22 cellular contexts compared by ENCODE assay signal in genomic region chr7:64879097-64879730, GRCh38. TPM values are rescaled to one million over a fixed set of nuclear protein-coding genes. Genes with fewer than 3 reads are reported as not detected.
DNase-seq lines count a peak whose midpoint lies in the region; ATAC-seq and TF ChIP-seq lines count a peak whose summit lies in the region.
"Had no signal": no experiment of that assay in that cellular context is flagged by ENCODE, and none has a peak within 500 bp of the region (broad histone marks: within the 10 kb centered on the region; RNA-seq: fewer than 3 reads in every experiment).

No MANE protein-coding gene starts in this region.

- no peak overlapping the region for H4K5ac ChIP-seq in H9 (ENCODE audit: insufficient read length, low read depth, low read length)

- H4K20me1 ChIP-seq in H9 (ENCODE audit: control insufficient read depth, insufficient read depth, insufficient read length) (no peaks in the 10 kb centered on the region), osteoblast (ENCODE audit: insufficient read depth, low read length) (no peaks in the 10 kb centered on the region)

- whole genome bisulfite sequencing in H9 (ENCODE audit: extremely low coverage, insufficient read length, low lambda C conversion rate) = no CpG with 5 or more reads among the region's 9 CpGs

- H3K36me3 Mint-ChIP-seq in H9 (ENCODE audit: insufficient read depth in 1 of 3, low read depth in 3 of 3) (peaks cover 6 to 8% (median 6%) of the 10 kb centered on the region in 3 experiments; a peak in 5 of 7 replicates), chondrocyte (ENCODE audit: low read depth) (no peaks in the 10 kb centered on the region)

- no peak overlapping the region for H3K27ac Mint-ChIP-seq in H9
- no peak overlapping the region for H3K27ac Mint-ChIP-seq in chondrocyte (ENCODE audit: unreplicated experiment)
- H3K27ac Mint-ChIP-seq: activated naive CD4-positive, alpha-beta T cell treated with anti-CD3 and anti-CD28 coated beads for 36 hours; B cell had no signal

- in situ Hi-C loops in gastrocnemius medialis (cut with MboI; ENCODE audit: low sequenced_read_pairs in 4 of 4) = no loop called here

- no peaks in the 10 kb centered on the region for H3K23me2 ChIP-seq in H9 (ENCODE audit: insufficient read length, low read depth, low read length, poor library complexity, severe bottlenecking)

- H3K4me1 Mint-ChIP-seq in H9 = 0 out of 4 replicates have a peak, but pooled peaks cover 0 to 3% of the 10 kb centered on the region in 2 experiments
- no peaks in the 10 kb centered on the region for H3K4me1 Mint-ChIP-seq in chondrocyte (ENCODE audit: low read depth)

- H3K27me3 Mint-ChIP-seq in H9 (ENCODE audit: low read depth) (peaks cover 56% of the 10 kb centered on the region), chondrocyte (ENCODE audit: low read depth) (no peaks in the 10 kb centered on the region)

- no peak overlapping the region for H3K14ac ChIP-seq in H9 (ENCODE audit: insufficient read depth, low read length)

- no peak overlapping the region for H3K4me2 ChIP-seq in H9 (ENCODE audit: insufficient read depth, insufficient read length, low read length)
- no peak overlapping the region for H3K4me2 ChIP-seq in osteoblast (ENCODE audit: insufficient read depth, low read length)

- no peak overlapping the region for H4K91ac ChIP-seq in H9 (ENCODE audit: insufficient read length, low read depth, low read length)

- peaks cover 73 to 83% of the 10 kb centered on the region in 2 experiments for H3K9me3 Mint-ChIP-seq in H9
- H3K9me3 Mint-ChIP-seq in chondrocyte (ENCODE audit: low read depth) = peaks cover 28% of the 10 kb centered on the region
- H3K9me3 Mint-ChIP-seq: activated naive CD4-positive, alpha-beta T cell treated with anti-CD3 and anti-CD28 coated beads for 36 hours had no signal

- DNase-seq in DMS53 (lab: John Stamatoyannopoulos, UW) (peak; percentile 65), DMS53 treated with DMSO at 0.1 percent for 48 hours (lab: John Stamatoyannopoulos, UW; ENCODE audit: unreplicated experiment) (no peak), H9 (peak; percentile 5), chondrocyte (ENCODE audit: low spot score) (peak; percentile 68), osteoblast (ENCODE audit: insufficient read length, low spot score, missing footprints) (peak; percentile 68), gastrocnemius medialis (no peak), cortex of kidney (lab: John Stamatoyannopoulos, UW) (no peak)
- DNase-seq: activated CD4-positive, alpha-beta T cell treated with anti-CD3 and anti-CD28 coated beads for 4 hours; activated naive CD4-positive, alpha-beta T cell treated with anti-CD3 and anti-CD28 coated beads for 36 hours; heart right ventricle; IMR-90; NCI-H187 treated with DMSO at 0.1 percent for 48 hours; NCI-H446; ovary; right lobe of liver; stimulated activated naive CD4-positive, alpha-beta T cell treated with Interleukin-2 at 50 U/mL for 16 hours had no signal

- H3K9me3 ChIP-seq in H9 (ENCODE audit: control insufficient read depth, low read depth, low read length) (no peaks in the 10 kb centered on the region), osteoblast (ENCODE audit: low read depth, low read length) (no peaks in the 10 kb centered on the region), gastrocnemius medialis (no peaks in the 10 kb centered on the region)
- H3K9me3 ChIP-seq: HAP-1, ovary, right lobe of liver had no signal

- H3K4me3 Mint-ChIP-seq in H9 (peak overlapping the region in 1 of 2 experiments; percentile 14; a peak in 1 of 5 replicates), chondrocyte (ENCODE audit: unreplicated experiment) (no peak overlapping the region)
- H3K4me3 Mint-ChIP-seq: activated naive CD4-positive, alpha-beta T cell treated with anti-CD3 and anti-CD28 coated beads for 36 hours; B cell had no signal

- no peak overlapping the region for H2BK120ac ChIP-seq in H9 (ENCODE audit: low read depth, low read length, poor library complexity, severe bottlenecking)

- H3K79me2 ChIP-seq in H9 (ENCODE audit: insufficient read depth, low read length) (no peaks in the 10 kb centered on the region), osteoblast (ENCODE audit: insufficient read depth, low read length) (no peaks in the 10 kb centered on the region)

- H3K4me1 ChIP-seq in H9 (ENCODE audit: insufficient read depth, low read length) = no peaks in the 10 kb centered on the region
- peaks cover 7% of the 10 kb centered on the region for H3K4me1 ChIP-seq in osteoblast (ENCODE audit: insufficient read depth, low read length)
- no peaks in the 10 kb centered on the region for H3K4me1 ChIP-seq in gastrocnemius medialis
- H3K4me1 ChIP-seq: HAP-1, right lobe of liver had no signal

- no peak overlapping the region for H2BK20ac ChIP-seq in H9 (ENCODE audit: low read depth, low read length, poor library complexity, severe bottlenecking)

- no peak overlapping the region for H3K56ac ChIP-seq in H9 (ENCODE audit: insufficient read length, low read depth, low read length)

- no peak overlapping the region for H2BK15ac ChIP-seq in H9 (ENCODE audit: low read depth, low read length)

- ATAC-seq in gastrocnemius medialis (no peak), GM21723 (IDR thresholded peaks at IDR 0.05; ENCODE audit: unreplicated experiment) (no peak)
- ATAC-seq: heart right ventricle had no signal

- no peak overlapping the region for H2AK5ac ChIP-seq in H9 (ENCODE audit: insufficient read length, low read length)

- H3K4me3 ChIP-seq in osteoblast (ENCODE audit: insufficient read depth, low read length) (no peak overlapping the region), gastrocnemius medialis (no peak overlapping the region)
- H3K4me3 ChIP-seq: HAP-1, heart right ventricle, ovary, right lobe of liver, tibial nerve had no signal

- H4K8ac ChIP-seq in H9 (replicated peaks; ENCODE audit: insufficient read length, low read depth, low read length) = no peak overlapping the region

- no peak for TF ChIP-seq CTCF in H9 (conservative IDR thresholded peaks at IDR 0.05)
- TF ChIP-seq CTCF in chondrocyte (IDR thresholded peaks at IDR 0.05) = no peak
- no peak for TF ChIP-seq CTCF in osteoblast (IDR thresholded peaks at IDR 0.05; ENCODE audit: extremely low read depth, low read depth, low read length)
- TF ChIP-seq CTCF in gastrocnemius medialis (IDR thresholded peaks at IDR 0.05 in 4 of 5, conservative IDR thresholded peaks at IDR 0.05 in 1 of 5) = no peak

- no peak for TF ChIP-seq POLR2A in gastrocnemius medialis (IDR thresholded peaks at IDR 0.05)

- H3K18ac ChIP-seq in H9 (ENCODE audit: insufficient read length, low read depth, low read length) = no peak overlapping the region

- H3K36me3 ChIP-seq in osteoblast (ENCODE audit: insufficient read depth, low read length) (no peaks in the 10 kb centered on the region), gastrocnemius medialis (no peaks in the 10 kb centered on the region)
- H3K36me3 ChIP-seq: HAP-1, heart right ventricle, ovary, right lobe of liver, tibial nerve had no signal

- no peak overlapping the region for H3K9ac ChIP-seq in H9 (ENCODE audit: extremely low read depth, insufficient read length, low read length)

- H2AFZ ChIP-seq in H9 (ENCODE audit: low read length) (no peak overlapping the region), osteoblast (ENCODE audit: low read length) (no peak overlapping the region)

- no peak overlapping the region for H3K23ac ChIP-seq in H9 (ENCODE audit: insufficient read length, low read depth, low read length)

- H3T11ph ChIP-seq in H9 (ENCODE audit: low read length) = no peak overlapping the region

- no peaks in the 10 kb centered on the region; the same call in 1 of the 2 replicates for H3K27me3 ChIP-seq in H9 (ENCODE audit: insufficient read depth, low read length)
- H3K27me3 ChIP-seq in osteoblast (ENCODE audit: insufficient read depth, low read length) = peaks cover 16% of the 10 kb centered on the region
- H3K27me3 ChIP-seq in gastrocnemius medialis = peaks cover 0 to 11% (median 0%) of the 10 kb centered on the region in 3 donors
- H3K27me3 ChIP-seq: ovary, right lobe of liver had no signal

- no peak overlapping the region for H2BK5ac ChIP-seq in H9 (ENCODE audit: insufficient read length, low read length)

- no peak overlapping the region for H2BK12ac ChIP-seq in H9 (ENCODE audit: insufficient read length, low read depth, low read length)

- no peak overlapping the region for H3K4ac ChIP-seq in H9 (ENCODE audit: low read depth, low read length)

- intact Hi-C loops in gastrocnemius medialis (cut with DNase I; ENCODE audit: low total_unique reads) = no loop called here

- H3K27ac ChIP-seq in H9 (ENCODE audit: insufficient read length, low read depth, low read length) = no peak overlapping the region
- H3K27ac ChIP-seq in osteoblast (ENCODE audit: low read depth, low read length) = no peak overlapping the region
- H3K27ac ChIP-seq in gastrocnemius medialis = no peak overlapping the region
- H3K27ac ChIP-seq: 22Rv1, heart right ventricle, HL-60, ovary, right lobe of liver, tibial nerve had no signal

- H3K79me1 ChIP-seq in H9 (ENCODE audit: insufficient read depth, low read depth, low read length, poor library complexity, severe bottlenecking) = no peaks in the 10 kb centered on the region

RNA-seq across cellular contexts. Expression of gene ZNF273, which starts 23.9 kb away (rescaled TPM):
- total RNA-seq in H9 (2021) (17.9 TPM in 2 replicates), chondrocyte (1.5 to 3.4 TPM (median 1.7 TPM) in 3 replicates), osteoblast (5.1 and 7.1 TPM in 2 replicates), gastrocnemius medialis (1 to 10 TPM in 3 of 4 donors, under 1 TPM in 1; 0.29 to 9.3 (median 2.3) TPM)

Comparison
In these comparisons a context has a peak if more than half of its experiments do, and no peak if none do; other contexts are left out.
1. DNase-seq: peak in DMS53 (single experiment), H9 (single experiment), chondrocyte (single experiment) and osteoblast (single experiment); none in DMS53 treated with DMSO at 0.1 percent for 48 hours (single experiment), gastrocnemius medialis (0 of 2) and cortex of kidney (single experiment).